23 cellular contexts compared by ENCODE assay signal in the genomic region with DNA sequence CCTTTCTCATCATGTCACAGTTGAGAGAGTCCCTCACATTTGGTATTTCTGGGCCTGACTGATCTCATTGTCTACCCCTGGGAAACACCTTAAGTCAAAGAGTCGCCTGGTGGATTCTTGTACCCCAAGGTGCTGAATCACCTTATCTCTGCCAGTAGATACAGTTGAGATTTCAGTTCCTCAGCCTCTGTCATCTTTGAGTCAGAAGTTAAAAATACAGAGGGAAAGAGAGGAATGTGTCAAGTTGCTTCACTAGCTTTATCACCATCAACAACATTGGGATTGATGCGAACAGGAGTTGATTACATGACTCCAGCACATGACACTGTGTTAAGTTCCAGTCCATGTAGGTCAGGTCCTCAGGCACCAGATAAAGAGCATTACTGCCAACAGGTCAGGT.
"Had no signal": no experiment of that assay in that cellular context is flagged by ENCODE, and none has a peak within 500 bp of the region (broad histone marks: within the 10 kb centered on the region; RNA-seq: fewer than 3 reads in every experiment).

No MANE protein-coding gene starts in this region.

- ATAC-seq: activated CD8-positive, alpha-beta memory T cell treated with anti-CD3 and anti-CD28 coated beads, Interleukin-2, amount 10 ng/mL, durations not matched to agents 7 days and 5 days; activated CD8-positive, alpha-beta T cell treated with anti-CD3 and anti-CD28 coated beads for 36 hours; activated naive CD8-positive, alpha-beta T cell treated with anti-CD3 and anti-CD28 coated beads, Interleukin-2, amount 50 U/mL, for 24 hours; left lung; natural killer cell treated with Interleukin-12 subunit alpha and Interleukin-12 subunit beta and Interleukin-15 and Interleukin-18, amount 100 ng/mL, for 72 hours; right cardiac atrium had no signal

- H3K4me3 ChIP-seq: esophagus muscularis mucosa, left lung, lung, prostate gland, stomach, suprapubic skin, tibial nerve had no signal

- DNase-seq: activated CD4-positive, alpha-beta T cell treated with anti-CD3 and anti-CD28 coated beads, Interleukin-2, amount 10 ng/mL, durations not matched to agents 7 days and 5 days; activated CD4-positive, CD25-positive, alpha-beta regulatory T cell treated with anti-CD3 and anti-CD28 coated beads, Interleukin-2, amount 50 U/mL, for 72 hours; activated CD8-positive, alpha-beta memory T cell treated with anti-CD3 and anti-CD28 coated beads, Interleukin-2, amount 10 ng/mL, durations not matched to agents 7 days and 5 days; activated CD8-positive, alpha-beta T cell treated with anti-CD3 and anti-CD28 coated beads for 36 hours; activated effector memory CD4-positive, alpha-beta T cell treated with anti-CD3 and anti-CD28 coated beads, Interleukin-2, amount 50 U/mL, for 16 hours; activated naive CD4-positive, alpha-beta T cell treated with anti-CD3 and anti-CD28 coated beads, Interleukin-2, amount 50 U/mL, for 16 hours; activated naive CD8-positive, alpha-beta T cell treated with anti-CD3 and anti-CD28 coated beads, Interleukin-2, amount 50 U/mL, for 24 hours; activated T-cell treated with anti-CD3 and anti-CD28 coated beads for 4 hours; central memory CD4-positive, alpha-beta T cell; effector memory CD4-positive, alpha-beta T cell; kidney; left lung; right cardiac atrium; stimulated activated CD4-positive, alpha-beta T cell treated with anti-CD3 and anti-CD28 coated beads, Interleukin-12 subunit alpha, Interleukin-12 subunit beta, amount 100 ng/mL, for 4 hours; stimulated activated CD4-positive, alpha-beta T cell treated with anti-CD3 and anti-CD28 coated beads, Interleukin-4, amount 100 ng/mL, for 4 hours; stomach; WERI-Rb-1 had no signal
